In genomic region chr18:57906852-57907251, GRCh38 we compare ENCODE assay signal across 2 cellular contexts.
TF ChIP-seq lines count a peak whose summit lies in the region.

No MANE protein-coding gene starts in this region.

TF ChIP-seq in GM23338, 12 proteins besides CTCF, POLR2A, EP300 and RAD21 (continued from another document):
- TF ChIP-seq, protein P1, sequence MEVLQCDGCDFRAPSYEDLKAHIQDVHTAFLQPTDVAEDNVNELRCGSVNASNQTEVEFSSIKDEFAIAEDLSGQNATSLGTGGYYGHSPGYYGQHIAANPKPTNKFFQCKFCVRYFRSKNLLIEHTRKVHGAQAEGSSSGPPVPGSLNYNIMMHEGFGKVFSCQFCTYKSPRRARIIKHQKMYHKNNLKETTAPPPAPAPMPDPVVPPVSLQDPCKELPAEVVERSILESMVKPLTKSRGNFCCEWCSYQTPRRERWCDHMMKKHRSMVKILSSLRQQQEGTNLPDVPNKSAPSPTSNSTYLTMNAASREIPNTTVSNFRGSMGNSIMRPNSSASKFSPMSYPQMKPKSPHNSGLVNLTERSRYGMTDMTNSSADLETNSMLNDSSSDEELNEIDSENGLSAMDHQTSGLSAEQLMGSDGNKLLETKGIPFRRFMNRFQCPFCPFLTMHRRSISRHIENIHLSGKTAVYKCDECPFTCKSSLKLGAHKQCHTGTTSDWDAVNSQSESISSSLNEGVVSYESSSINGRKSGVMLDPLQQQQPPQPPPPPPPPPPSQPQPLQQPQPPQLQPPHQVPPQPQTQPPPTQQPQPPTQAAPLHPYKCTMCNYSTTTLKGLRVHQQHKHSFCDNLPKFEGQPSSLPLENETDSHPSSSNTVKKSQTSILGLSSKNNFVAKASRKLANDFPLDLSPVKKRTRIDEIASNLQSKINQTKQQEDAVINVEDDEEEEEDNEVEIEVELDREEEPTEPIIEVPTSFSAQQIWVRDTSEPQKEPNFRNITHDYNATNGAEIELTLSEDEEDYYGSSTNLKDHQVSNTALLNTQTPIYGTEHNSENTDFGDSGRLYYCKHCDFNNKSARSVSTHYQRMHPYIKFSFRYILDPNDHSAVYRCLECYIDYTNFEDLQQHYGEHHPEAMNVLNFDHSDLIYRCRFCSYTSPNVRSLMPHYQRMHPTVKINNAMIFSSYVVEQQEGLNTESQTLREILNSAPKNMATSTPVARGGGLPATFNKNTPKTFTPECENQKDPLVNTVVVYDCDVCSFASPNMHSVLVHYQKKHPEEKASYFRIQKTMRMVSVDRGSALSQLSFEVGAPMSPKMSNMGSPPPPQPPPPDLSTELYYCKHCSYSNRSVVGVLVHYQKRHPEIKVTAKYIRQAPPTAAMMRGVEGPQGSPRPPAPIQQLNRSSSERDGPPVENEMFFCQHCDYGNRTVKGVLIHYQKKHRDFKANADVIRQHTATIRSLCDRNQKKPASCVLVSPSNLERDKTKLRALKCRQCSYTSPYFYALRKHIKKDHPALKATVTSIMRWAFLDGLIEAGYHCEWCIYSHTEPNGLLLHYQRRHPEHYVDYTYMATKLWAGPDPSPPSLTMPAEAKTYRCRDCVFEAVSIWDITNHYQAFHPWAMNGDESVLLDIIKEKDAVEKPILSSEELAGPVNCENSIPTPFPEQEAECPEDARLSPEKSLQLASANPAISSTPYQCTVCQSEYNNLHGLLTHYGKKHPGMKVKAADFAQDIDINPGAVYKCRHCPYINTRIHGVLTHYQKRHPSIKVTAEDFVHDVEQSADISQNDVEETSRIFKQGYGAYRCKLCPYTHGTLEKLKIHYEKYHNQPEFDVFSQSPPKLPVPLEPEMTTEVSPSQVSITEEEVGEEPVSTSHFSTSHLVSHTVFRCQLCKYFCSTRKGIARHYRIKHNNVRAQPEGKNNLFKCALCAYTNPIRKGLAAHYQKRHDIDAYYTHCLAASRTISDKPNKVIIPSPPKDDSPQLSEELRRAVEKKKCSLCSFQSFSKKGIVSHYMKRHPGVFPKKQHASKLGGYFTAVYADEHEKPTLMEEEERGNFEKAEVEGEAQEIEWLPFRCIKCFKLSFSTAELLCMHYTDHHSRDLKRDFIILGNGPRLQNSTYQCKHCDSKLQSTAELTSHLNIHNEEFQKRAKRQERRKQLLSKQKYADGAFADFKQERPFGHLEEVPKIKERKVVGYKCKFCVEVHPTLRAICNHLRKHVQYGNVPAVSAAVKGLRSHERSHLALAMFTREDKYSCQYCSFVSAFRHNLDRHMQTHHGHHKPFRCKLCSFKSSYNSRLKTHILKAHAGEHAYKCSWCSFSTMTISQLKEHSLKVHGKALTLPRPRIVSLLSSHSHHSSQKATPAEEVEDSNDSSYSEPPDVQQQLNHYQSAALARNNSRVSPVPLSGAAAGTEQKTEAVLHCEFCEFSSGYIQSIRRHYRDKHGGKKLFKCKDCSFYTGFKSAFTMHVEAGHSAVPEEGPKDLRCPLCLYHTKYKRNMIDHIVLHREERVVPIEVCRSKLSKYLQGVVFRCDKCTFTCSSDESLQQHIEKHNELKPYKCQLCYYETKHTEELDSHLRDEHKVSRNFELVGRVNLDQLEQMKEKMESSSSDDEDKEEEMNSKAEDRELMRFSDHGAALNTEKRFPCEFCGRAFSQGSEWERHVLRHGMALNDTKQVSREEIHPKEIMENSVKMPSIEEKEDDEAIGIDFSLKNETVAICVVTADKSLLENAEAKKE (CRISPR knock-in tag; IDR thresholded peaks at IDR 0.05): 0 out of 2 replicates have a peak, but pooled peaks have one; percentile 10

TF ChIP-seq in SK-N-SH treated with all-trans-retinoic acid at 6 μM for 48 hours, 23 proteins besides CTCF, POLR2A, EP300 and RAD21 (continued from another document):
- TF ChIP-seq, protein P2, sequence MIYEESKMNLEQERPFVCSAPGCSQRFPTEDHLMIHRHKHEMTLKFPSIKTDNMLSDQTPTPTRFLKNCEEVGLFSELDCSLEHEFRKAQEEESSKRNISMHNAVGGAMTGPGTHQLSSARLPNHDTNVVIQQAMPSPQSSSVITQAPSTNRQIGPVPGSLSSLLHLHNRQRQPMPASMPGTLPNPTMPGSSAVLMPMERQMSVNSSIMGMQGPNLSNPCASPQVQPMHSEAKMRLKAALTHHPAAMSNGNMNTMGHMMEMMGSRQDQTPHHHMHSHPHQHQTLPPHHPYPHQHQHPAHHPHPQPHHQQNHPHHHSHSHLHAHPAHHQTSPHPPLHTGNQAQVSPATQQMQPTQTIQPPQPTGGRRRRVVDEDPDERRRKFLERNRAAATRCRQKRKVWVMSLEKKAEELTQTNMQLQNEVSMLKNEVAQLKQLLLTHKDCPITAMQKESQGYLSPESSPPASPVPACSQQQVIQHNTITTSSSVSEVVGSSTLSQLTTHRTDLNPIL (CRISPR knock-in tag; IDR thresholded peaks at IDR 0.05; ENCODE audit: low read depth): no peak
- TF ChIP-seq ZFP30 (CRISPR knock-in tag; IDR thresholded peaks at IDR 0.05) (no peak), GLIS3 (CRISPR knock-in tag; IDR thresholded peaks at IDR 0.05) (no peak), ZNF70 (CRISPR knock-in tag; IDR thresholded peaks at IDR 0.05) (no peak)
